In the genomic region with DNA sequence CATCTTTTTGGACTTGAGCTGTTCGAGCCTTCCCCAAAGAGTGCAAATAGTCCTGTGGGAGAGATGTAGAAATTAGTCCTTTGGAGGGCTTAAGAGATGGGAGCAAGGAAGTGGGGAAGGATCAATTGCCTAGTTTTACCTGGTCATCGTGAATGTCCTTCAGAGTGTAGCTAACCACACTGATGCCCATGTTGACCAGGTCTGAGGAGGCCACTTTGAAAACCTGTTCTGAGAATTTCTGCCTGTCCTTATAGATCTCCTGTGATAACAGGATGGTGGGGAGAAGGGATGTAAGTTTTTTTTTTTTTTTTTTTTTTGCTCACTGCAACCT, we compare ENCODE assay signal across 12 cellular contexts. TPM values are rescaled to one million over a fixed set of nuclear protein-coding genes. Genes with fewer than 3 reads are reported as not detected.
A peak's percentile ranks its signal among the peaks of the same experiment; 100 is the strongest.
DNase-seq lines count a peak whose midpoint lies in the region; ATAC-seq, FAIRE-seq and TF ChIP-seq lines count a peak whose summit lies in the region.
"Had no signal": no experiment of that assay in that cellular context is flagged by ENCODE, and none has a peak within 500 bp of the region (broad histone marks: within the 10 kb centered on the region; RNA-seq: fewer than 3 reads in every experiment).

No MANE protein-coding gene starts in this region.

- H2AFZ ChIP-seq in endothelial cell of umbilical vein (ENCODE audit: low read depth, low read length) = no peak overlapping the region

- dilution Hi-C loops in endothelial cell of umbilical vein (cut with MboI; ENCODE audit: extremely low pct_ligation_motif_present, low sequenced_read_pairs) = loop anchor here (25.0 kb wide), 1 partner anchor 147 kb away; a partner anchor contains a TSS

- no peak overlapping the region for H3K27ac Mint-ChIP-seq in activated naive CD4-positive, alpha-beta T cell treated with anti-CD3 and anti-CD28 coated beads for 36 hours
- peak overlapping the region; percentile 89 to 93 for H3K27ac Mint-ChIP-seq in T-cell
- peak overlapping the region; percentile 98 for H3K27ac Mint-ChIP-seq in stimulated activated effector memory CD8-positive, alpha-beta T cell treated with anti-CD3 and anti-CD28 coated beads, Interleukin-12 subunit alpha, Interleukin-12 subunit beta, amount 100 ng/mL, for 72 hours

- H3K9me1 ChIP-seq in endothelial cell of umbilical vein (replicated peaks; ENCODE audit: control insufficient read depth, extremely low read depth, insufficient read depth, low read length) = no peaks in the 10 kb centered on the region

- POLR2A ChIA-PET in T-cell (lab: Charles Lee) = interaction anchor here in 1 of 2 donors (0.6 kb wide), 1 partner anchor 86 kb away, joined by 3 read pairs; no protein-coding TSS in a partner anchor
- POLR2A ChIA-PET in endothelial cell of umbilical vein (lab: Charles Lee) = interaction anchor here (0.9 kb wide), 1 partner anchor 80 kb away, joined by 3 read pairs; no protein-coding TSS in a partner anchor

- H3K4me3 ChIP-seq in endothelial cell of umbilical vein (replicated peaks in 1 of 3; ENCODE audit: insufficient read depth in 1 of 3, low read depth in 1 of 3, low read length in 3 of 3) = no peak overlapping the region

- peaks cover 77% of the 10 kb centered on the region for H3K36me3 Mint-ChIP-seq in activated naive CD4-positive, alpha-beta T cell treated with anti-CD3 and anti-CD28 coated beads for 36 hours (ENCODE audit: low read depth)
- peaks cover 34% of the 10 kb centered on the region for H3K36me3 Mint-ChIP-seq in T-cell
- peaks cover 98% of the 10 kb centered on the region for H3K36me3 Mint-ChIP-seq in stimulated activated effector memory CD8-positive, alpha-beta T cell treated with anti-CD3 and anti-CD28 coated beads, Interleukin-12 subunit alpha, Interleukin-12 subunit beta, amount 100 ng/mL, for 72 hours

- BruUV-seq in endothelial cell of umbilical vein (replicated peaks; lab: Mats Ljungman, UMichigan) = no TSS peak

- H3K9me3 Mint-ChIP-seq in activated naive CD4-positive, alpha-beta T cell treated with anti-CD3 and anti-CD28 coated beads for 36 hours = peaks cover 5% of the 10 kb centered on the region
- H3K9me3 Mint-ChIP-seq in T-cell = no peaks in the 10 kb centered on the region
- H3K9me3 Mint-ChIP-seq in stimulated activated effector memory CD8-positive, alpha-beta T cell treated with anti-CD3 and anti-CD28 coated beads, Interleukin-12 subunit alpha, Interleukin-12 subunit beta, amount 100 ng/mL, for 72 hours = no peaks in the 10 kb centered on the region

- H3K27me3 Mint-ChIP-seq in activated naive CD4-positive, alpha-beta T cell treated with anti-CD3 and anti-CD28 coated beads for 36 hours (ENCODE audit: low read depth) = no peaks in the 10 kb centered on the region
- no peaks in the 10 kb centered on the region for H3K27me3 Mint-ChIP-seq in T-cell

- TF ChIP-seq CTCF in endothelial cell of umbilical vein (IDR thresholded peaks at IDR 0.05; ENCODE audit: extremely low read depth in 1 of 2, insufficient read depth in 1 of 2, low read depth in 1 of 2, low read length in 2 of 2) = no peak

- H3K4me3 Mint-ChIP-seq in activated naive CD4-positive, alpha-beta T cell treated with anti-CD3 and anti-CD28 coated beads for 36 hours = peak overlapping the region; percentile 32
- peak overlapping the region; percentile 21 to 96 (median 43) for H3K4me3 Mint-ChIP-seq in T-cell
- peak overlapping the region; percentile 98 for H3K4me3 Mint-ChIP-seq in stimulated activated effector memory CD8-positive, alpha-beta T cell treated with anti-CD3 and anti-CD28 coated beads, Interleukin-12 subunit alpha, Interleukin-12 subunit beta, amount 100 ng/mL, for 72 hours

- H3K36me3 ChIP-seq in endothelial cell of umbilical vein (ENCODE audit: control insufficient read depth in 2 of 2, extremely low read depth in 1 of 2, insufficient read depth in 2 of 2, low read length in 2 of 2) = peaks cover 2 to 4% of the 10 kb centered on the region in 2 experiments

- H3K79me2 ChIP-seq in endothelial cell of umbilical vein (ENCODE audit: control insufficient read depth, insufficient read depth, low read length) = peaks cover 50% of the 10 kb centered on the region

- H3K4me1 ChIP-seq in endothelial cell of umbilical vein (ENCODE audit: control insufficient read depth, extremely low read depth, insufficient read depth, low read length) = peaks cover 47% of the 10 kb centered on the region

- no peaks in the 10 kb centered on the region for H3K9me3 ChIP-seq in endothelial cell of umbilical vein (replicated peaks; ENCODE audit: control insufficient read depth, insufficient read depth, low read length)
- H3K9me3 ChIP-seq: BE2C had no signal

- no peak overlapping the region for H3K9ac ChIP-seq in endothelial cell of umbilical vein (replicated peaks; ENCODE audit: extremely low read depth, insufficient read depth, low read length)

- no peak for ATAC-seq in T-cell (replicated peaks in 1 of 4)
- ATAC-seq in stimulated activated effector memory CD8-positive, alpha-beta T cell treated with anti-CD3 and anti-CD28 coated beads, Interleukin-12 subunit alpha, Interleukin-12 subunit beta, amount 100 ng/mL, for 72 hours = no peak

- DNase-seq in activated naive CD4-positive, alpha-beta T cell treated with anti-CD3 and anti-CD28 coated beads for 36 hours = no peak
- DNase-seq in activated naive CD4-positive, alpha-beta T cell treated with Interleukin-2 at 50 U/mL for 16 hours = no peak
- DNase-seq in T-cell (no peak), endothelial cell of umbilical vein (ENCODE audit: low read depth, low spot score) (peak; percentile 47), AG08395 (ENCODE audit: low spot score) (no peak), CD1c-positive myeloid dendritic cell (ENCODE audit: extremely low spot score) (no peak), Ammon's horn (ENCODE audit: low spot score) (no peak)
- no peak for DNase-seq in stimulated activated effector memory CD8-positive, alpha-beta T cell treated with anti-CD3 and anti-CD28 coated beads, Interleukin-12 subunit alpha, Interleukin-12 subunit beta, amount 100 ng/mL, for 72 hours (ENCODE audit: low spot score in 2 of 2)
- DNase-seq: BE2C, caudate nucleus, NCI-H1694 treated with DMSO at 0.1 percent for 48 hours, nucleus accumbens had no signal

- H3K4me1 Mint-ChIP-seq in activated naive CD4-positive, alpha-beta T cell treated with anti-CD3 and anti-CD28 coated beads for 36 hours (ENCODE audit: low read depth) = peaks cover 74% of the 10 kb centered on the region
- peaks cover 76 to 83% (median 81%) of the 10 kb centered on the region in 3 donors for H3K4me1 Mint-ChIP-seq in T-cell
- H3K4me1 Mint-ChIP-seq in stimulated activated effector memory CD8-positive, alpha-beta T cell treated with anti-CD3 and anti-CD28 coated beads, Interleukin-12 subunit alpha, Interleukin-12 subunit beta, amount 100 ng/mL, for 72 hours = peaks cover 83% of the 10 kb centered on the region

- CTCF ChIA-PET in activated naive CD4-positive, alpha-beta T cell treated with anti-CD3 and anti-CD28 coated beads for 36 hours (lab: Charles Lee) = interaction anchor here (1.6 kb wide), 1 partner anchor 10 kb away, joined by 10 read pairs; no protein-coding TSS in a partner anchor
- CTCF ChIA-PET in T-cell (lab: Charles Lee) (interaction anchor here (0.6 to 1.0 kb wide), 3 partner anchors 10 to 1469 kb away, joined by 3 to 5 read pairs (median 4); no protein-coding TSS in a partner anchor), endothelial cell of umbilical vein (lab: Charles Lee) (interaction anchor here (0.6 to 2.3 kb wide), 5 partner anchors 10 to 88 kb away, joined by 3 to 13 read pairs (median 7); no protein-coding TSS in a partner anchor)

- no peak overlapping the region for H3K4me2 ChIP-seq in endothelial cell of umbilical vein (ENCODE audit: insufficient read depth, low read length)

- H4K20me1 ChIP-seq in endothelial cell of umbilical vein (replicated peaks; ENCODE audit: control insufficient read depth, extremely low read depth, insufficient read depth, low read length) = no peaks in the 10 kb centered on the region

- H3K27me3 ChIP-seq in endothelial cell of umbilical vein (ENCODE audit: control insufficient read depth in 2 of 2, insufficient read depth in 2 of 2, low read length in 2 of 2) = no peaks in the 10 kb centered on the region
- H3K27me3 ChIP-seq: BE2C had no signal

- intact Hi-C loops in activated naive CD4-positive, alpha-beta T cell treated with anti-CD3 and anti-CD28 coated beads for 36 hours (cut with micrococcal nuclease) = loop anchor here (5.0 kb wide), 3 partner anchors 42 to 347 kb away; a partner anchor contains a TSS
- intact Hi-C loops in endothelial cell of umbilical vein (cut with micrococcal nuclease) = loop anchor here (5.0 kb wide), 1 partner anchor 347 kb away; no protein-coding TSS in a partner anchor

- no peak overlapping the region for H3K27ac ChIP-seq in endothelial cell of umbilical vein (ENCODE audit: insufficient read depth, low read depth, low read length)

- TF ChIP-seq POLR2A in endothelial cell of umbilical vein (IDR thresholded peaks at IDR 0.05; ENCODE audit: low read depth, low read length) = no peak

- no peak for FAIRE-seq in endothelial cell of umbilical vein (lab: Jason Lieb, UNC)

RNA-seq across cellular contexts. Expression of a gene that starts 2.0 kb away (rescaled TPM):
- 100 to 1,000 TPM; 162 to 173 TPM for total RNA-seq in activated naive CD4-positive, alpha-beta T cell treated with anti-CD3 and anti-CD28 coated beads for 36 hours
- total RNA-seq in T-cell (100 to 1,000 TPM in 1 of 5 donors, 10 to 100 TPM in 4; 62.2 to 109 (median 74.2) TPM), endothelial cell of umbilical vein (141 and 145 TPM in 2 replicates)
- polyA plus RNA-seq in endothelial cell of umbilical vein = 146 and 154 TPM in 2 replicates
- polyA plus RNA-seq in endothelial cell of umbilical vein (2011; cell fraction: cytosol; rRNA removed) = 146 and 167 TPM in 2 replicates
- polyA plus RNA-seq in endothelial cell of umbilical vein (2011; cell fraction: nucleus; rRNA removed) = 258 and 271 TPM in 2 replicates
- 59.6 and 86.3 TPM in 2 replicates for polyA plus RNA-seq in endothelial cell of umbilical vein (2012)
- 122 and 136 TPM in 2 replicates for polyA minus RNA-seq in endothelial cell of umbilical vein
- 62.8 TPM for polyA minus RNA-seq in endothelial cell of umbilical vein (2011; cell fraction: cytosol; rRNA and poly(A)+ RNA removed)
- 238 and 240 TPM in 2 replicates for polyA minus RNA-seq in endothelial cell of umbilical vein (2011; cell fraction: nucleus; rRNA and poly(A)+ RNA removed)

RNA-seq across cellular contexts. Expression of a gene that starts 3.8 kb away (rescaled TPM):
- 10 to 100 TPM; 32.2 to 34.0 TPM for total RNA-seq in activated naive CD4-positive, alpha-beta T cell treated with anti-CD3 and anti-CD28 coated beads for 36 hours
- total RNA-seq in T-cell (10 to 100 TPM in 4 of 5 donors, 1 to 10 TPM in 1; 8.9 to 30.8 (median 12.4) TPM), endothelial cell of umbilical vein (163 and 170 TPM in 2 replicates)
- polyA plus RNA-seq in endothelial cell of umbilical vein = 344 and 468 TPM in 2 replicates
- polyA plus RNA-seq in endothelial cell of umbilical vein (2011; cell fraction: cytosol; rRNA removed) = 344 and 363 TPM in 2 replicates
- polyA plus RNA-seq in endothelial cell of umbilical vein (2011; cell fraction: nucleus; rRNA removed) = 547 and 658 TPM in 2 replicates
- 266 and 464 TPM in 2 replicates for polyA plus RNA-seq in endothelial cell of umbilical vein (2012)
- polyA minus RNA-seq in endothelial cell of umbilical vein = 77.6 and 100 TPM in 2 replicates
- polyA minus RNA-seq in endothelial cell of umbilical vein (2011; cell fraction: cytosol; rRNA and poly(A)+ RNA removed) = 38.7 TPM
- 87.7 and 161 TPM in 2 replicates for polyA minus RNA-seq in endothelial cell of umbilical vein (2011; cell fraction: nucleus; rRNA and poly(A)+ RNA removed)

RNA-seq across cellular contexts. Expression of a gene that starts 20.4 kb away (rescaled TPM):
- 1,000 to 10,000 TPM; 1,781 to 1,838 TPM for total RNA-seq in activated naive CD4-positive, alpha-beta T cell treated with anti-CD3 and anti-CD28 coated beads for 36 hours
- total RNA-seq in T-cell (100 to 1,000 TPM; 108 to 246 (median 202) TPM), endothelial cell of umbilical vein (1,243 and 1,276 TPM in 2 replicates)
- 1,408 and 1,437 TPM in 2 replicates for polyA plus RNA-seq in endothelial cell of umbilical vein
- polyA plus RNA-seq in endothelial cell of umbilical vein (2011; cell fraction: cytosol; rRNA removed) = 1,278 and 1,444 TPM in 2 replicates
- polyA plus RNA-seq in endothelial cell of umbilical vein (2011; cell fraction: nucleus; rRNA removed) = 567 and 602 TPM in 2 replicates
- 869 and 1,219 TPM in 2 replicates for polyA plus RNA-seq in endothelial cell of umbilical vein (2012)
- polyA minus RNA-seq in endothelial cell of umbilical vein = 1,727 and 1,760 TPM in 2 replicates
- polyA minus RNA-seq in endothelial cell of umbilical vein (2011; cell fraction: cytosol; rRNA and poly(A)+ RNA removed) = 468 TPM
- 213 and 284 TPM in 2 replicates for polyA minus RNA-seq in endothelial cell of umbilical vein (2011; cell fraction: nucleus; rRNA and poly(A)+ RNA removed)

RNA-seq across cellular contexts. Expression of a gene that starts 23.4 kb away (rescaled TPM):
- 10 to 100 TPM; 84.1 to 84.8 TPM for total RNA-seq in activated naive CD4-positive, alpha-beta T cell treated with anti-CD3 and anti-CD28 coated beads for 36 hours
- total RNA-seq in T-cell = 10 to 100 TPM; 42.3 to 69.7 (median 53.4) TPM
- 42.3 and 43.6 TPM in 2 replicates for total RNA-seq in endothelial cell of umbilical vein
- 15.6 and 16.8 TPM in 2 replicates for polyA plus RNA-seq in endothelial cell of umbilical vein
- 13.0 and 13.4 TPM in 2 replicates for polyA plus RNA-seq in endothelial cell of umbilical vein (2011; cell fraction: cytosol; rRNA removed)
- polyA plus RNA-seq in endothelial cell of umbilical vein (2011; cell fraction: nucleus; rRNA removed) = 36.2 and 49.0 TPM in 2 replicates
- 16.8 and 20.4 TPM in 2 replicates for polyA plus RNA-seq in endothelial cell of umbilical vein (2012)
- polyA minus RNA-seq in endothelial cell of umbilical vein = 14.6 and 17.6 TPM in 2 replicates
- 20.7 TPM for polyA minus RNA-seq in endothelial cell of umbilical vein (2011; cell fraction: cytosol; rRNA and poly(A)+ RNA removed)
- polyA minus RNA-seq in endothelial cell of umbilical vein (2011; cell fraction: nucleus; rRNA and poly(A)+ RNA removed) = 11.9 and 14.6 TPM in 2 replicates

RNA-seq across cellular contexts. Expression of a gene that starts 49.7 kb away (rescaled TPM):
- 10 to 100 TPM; 31.0 to 32.0 TPM for total RNA-seq in activated naive CD4-positive, alpha-beta T cell treated with anti-CD3 and anti-CD28 coated beads for 36 hours
- total RNA-seq in T-cell = 1 to 10 TPM; 4.2 to 6.9 (median 5.5) TPM
- total RNA-seq in endothelial cell of umbilical vein = 28.5 and 32.2 TPM in 2 replicates
- 33.8 and 36.7 TPM in 2 replicates for polyA plus RNA-seq in endothelial cell of umbilical vein
- polyA plus RNA-seq in endothelial cell of umbilical vein (2011; cell fraction: cytosol; rRNA removed) = 33.0 and 34.0 TPM in 2 replicates
- polyA plus RNA-seq in endothelial cell of umbilical vein (2011; cell fraction: nucleus; rRNA removed) = 16.0 and 18.9 TPM in 2 replicates
- polyA plus RNA-seq in endothelial cell of umbilical vein (2012) = 17.7 and 22.2 TPM in 2 replicates
- polyA minus RNA-seq in endothelial cell of umbilical vein = 17.5 and 18.7 TPM in 2 replicates
- 20.0 TPM for polyA minus RNA-seq in endothelial cell of umbilical vein (2011; cell fraction: cytosol; rRNA and poly(A)+ RNA removed)
- 4.5 and 7.8 TPM in 2 replicates for polyA minus RNA-seq in endothelial cell of umbilical vein (2011; cell fraction: nucleus; rRNA and poly(A)+ RNA removed)

Comparison
In these comparisons a context has a peak if more than half of its experiments do, and no peak if none do; other contexts are left out.
1. H3K4me3 Mint-ChIP-seq: peak in every context shown above with its lines; median percentile 98 in stimulated activated effector memory CD8-positive, alpha-beta T cell treated with anti-CD3 and anti-CD28 coated beads, Interleukin-12 subunit alpha, Interleukin-12 subunit beta, amount 100 ng/mL, for 72 hours; 43 in T-cell; 32 in activated naive CD4-positive, alpha-beta T cell treated with anti-CD3 and anti-CD28 coated beads for 36 hours.